18 cellular contexts compared by ENCODE assay signal in the genomic region with DNA sequence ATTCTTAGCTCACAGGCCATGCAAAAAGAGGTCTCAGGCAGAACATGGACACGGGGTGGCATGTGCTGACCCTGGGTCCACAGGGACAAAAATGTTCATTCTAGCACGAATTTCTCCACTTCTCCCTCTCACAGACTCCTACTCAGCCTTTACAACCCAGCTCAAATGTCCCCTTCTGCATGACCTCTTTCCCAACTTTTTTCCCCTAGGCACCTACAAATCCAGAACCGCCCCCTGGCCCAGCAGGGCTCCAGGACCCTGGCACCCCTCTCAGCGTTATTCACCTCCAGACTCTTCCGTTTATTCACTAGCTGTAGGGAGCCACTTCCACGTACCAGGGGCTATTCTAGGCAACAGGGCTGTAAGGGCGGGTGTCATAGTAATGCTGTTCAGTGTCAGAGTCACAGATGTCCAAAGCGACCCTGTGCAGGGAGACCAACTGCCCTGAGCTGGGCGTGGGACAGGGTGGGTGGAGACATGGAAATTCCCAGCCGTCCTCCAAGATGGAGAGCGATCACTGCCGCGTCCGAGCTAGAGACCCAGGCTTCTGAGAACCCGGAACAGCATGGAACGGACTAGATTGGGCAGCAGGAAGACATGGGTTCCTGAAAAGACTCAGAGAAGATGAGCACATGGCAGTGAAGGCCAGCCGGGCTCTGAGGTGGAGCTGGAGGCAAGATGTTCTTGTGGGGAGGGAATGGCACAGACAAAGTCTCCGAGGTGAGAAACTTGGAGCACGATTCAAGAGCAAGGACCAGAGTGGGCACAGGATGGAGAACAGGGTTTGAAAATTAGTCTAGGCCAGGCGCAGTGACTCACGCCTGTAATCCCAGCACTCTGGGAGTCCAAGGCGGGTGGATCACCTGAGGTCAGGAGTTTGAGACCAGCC.
DNase-seq lines count a peak whose midpoint lies in the region; ATAC-seq and TF ChIP-seq lines count a peak whose summit lies in the region.
"Had no signal": no experiment of that assay in that cellular context is flagged by ENCODE, and none has a peak within 500 bp of the region (broad histone marks: within the 10 kb centered on the region; RNA-seq: fewer than 3 reads in every experiment).

No MANE protein-coding gene starts in this region.

- H3K36me3 ChIP-seq in hepatocyte (replicated peaks; ENCODE audit: insufficient read depth, low read depth): no peaks in the 10 kb centered on the region
- H3K36me3 ChIP-seq in smooth muscle cell (ENCODE audit: low read depth): no peaks in the 10 kb centered on the region

- no peak overlapping the region for H2AFZ ChIP-seq in hepatocyte
- H2AFZ ChIP-seq in smooth muscle cell (ENCODE audit: low read depth): peak overlapping the region; percentile 50

- H3K27me3 ChIP-seq in hepatocyte (no peaks in the 10 kb centered on the region), smooth muscle cell (ENCODE audit: low read depth) (no peaks in the 10 kb centered on the region)

- no peaks in the 10 kb centered on the region for H3K27me3 Mint-ChIP-seq in activated CD8-positive, alpha-beta memory T cell treated with anti-CD3 and anti-CD28 coated beads, Interleukin-2, amount 10 ng/mL, durations not matched to agents 7 days and 5 days
- peaks cover 4% of the 10 kb centered on the region for H3K27me3 Mint-ChIP-seq in nephron progenitor cell (ENCODE audit: low read depth, poor library complexity)
- H3K27me3 Mint-ChIP-seq in effector memory CD8-positive, alpha-beta T cell: peaks cover 11 to 25% of the 10 kb centered on the region in 2 donors

- CTCF ChIA-PET in activated CD8-positive, alpha-beta memory T cell treated with anti-CD3 and anti-CD28 coated beads, Interleukin-2, amount 10 ng/mL, durations not matched to agents 7 days and 5 days (lab: Charles Lee): no interaction called here

- DNase-seq in activated CD8-positive, alpha-beta memory T cell treated with anti-CD3 and anti-CD28 coated beads, Interleukin-2, amount 10 ng/mL, durations not matched to agents 7 days and 5 days: peak; percentile 19
- DNase-seq in activated CD8-positive, alpha-beta memory T cell treated with anti-CD3 and anti-CD28 coated beads, Interleukin-2, amount 50 U/mL, for 4 hours: no peak
- no peak for DNase-seq in hepatocyte (ENCODE audit: low spot score)
- DNase-seq in nephron progenitor cell: no peak
- DNase-seq in smooth muscle cell (lab: John Stamatoyannopoulos, UW; ENCODE audit: unreplicated experiment): no peak
- DNase-seq in GM19238 (ENCODE audit: insufficient read length, low spot score): no peak
- no peak for DNase-seq in effector memory CD8-positive, alpha-beta T cell
- DNase-seq: 8988T; COR-L47; GF-D8; NCI-H1092 treated with DMSO at 0.1 percent for 48 hours; NCI-H2081 treated with DMSO at 0.1 percent for 48 hours; NCI-H510A; NCI-H748 treated with DMSO at 0.1 percent for 48 hours; NK-92 treated with Interleukin-12 subunit alpha and Interleukin-12 subunit beta, amount 100 ng/mL, for 24 hours had no signal

- no peak overlapping the region for H3K9ac ChIP-seq in smooth muscle cell (ENCODE audit: low read depth)

- H3K4me1 Mint-ChIP-seq in activated CD8-positive, alpha-beta memory T cell treated with anti-CD3 and anti-CD28 coated beads, Interleukin-2, amount 10 ng/mL, durations not matched to agents 7 days and 5 days: no peaks in the 10 kb centered on the region
- peaks cover 27% of the 10 kb centered on the region for H3K4me1 Mint-ChIP-seq in nephron progenitor cell
- no peaks in the 10 kb centered on the region for H3K4me1 Mint-ChIP-seq in effector memory CD8-positive, alpha-beta T cell (ENCODE audit: low read depth in 2 of 2)
- H3K4me1 Mint-ChIP-seq: H9 had no signal

- no peaks in the 10 kb centered on the region for H3K9me2 ChIP-seq in hepatocyte (replicated peaks; ENCODE audit: insufficient read depth)

- no peaks in the 10 kb centered on the region for H4K20me1 ChIP-seq in hepatocyte (ENCODE audit: insufficient read depth, poor library complexity, severe bottlenecking)
- no peaks in the 10 kb centered on the region for H4K20me1 ChIP-seq in smooth muscle cell (ENCODE audit: low read depth)

- WGBS in hepatocyte (ENCODE audit: low lambda C conversion rate, missing lambda C conversion rate): 92% methylated on average over 22 of the region's 22 CpGs
- 78% methylated on average over 22 of the region's 22 CpGs for WGBS in smooth muscle cell (ENCODE audit: low lambda C conversion rate)

- H3K27ac Mint-ChIP-seq in activated CD8-positive, alpha-beta memory T cell treated with anti-CD3 and anti-CD28 coated beads, Interleukin-2, amount 10 ng/mL, durations not matched to agents 7 days and 5 days: no peak overlapping the region
- peak overlapping the region; percentile 75 for H3K27ac Mint-ChIP-seq in nephron progenitor cell
- no peak overlapping the region for H3K27ac Mint-ChIP-seq in effector memory CD8-positive, alpha-beta T cell

- peaks cover 17% of the 10 kb centered on the region for H3K4me1 ChIP-seq in hepatocyte (ENCODE audit: insufficient read depth)
- H3K4me1 ChIP-seq in smooth muscle cell (ENCODE audit: low read depth): peaks cover 7% of the 10 kb centered on the region

- H3K9me3 ChIP-seq in hepatocyte (ENCODE audit: low read depth) (no peaks in the 10 kb centered on the region), smooth muscle cell (replicated peaks; ENCODE audit: low read depth) (no peaks in the 10 kb centered on the region)

- H3F3A ChIP-seq in smooth muscle cell (ENCODE audit: low read depth): no peaks in the 10 kb centered on the region

- no peak overlapping the region for H3K4me3 ChIP-seq in hepatocyte
- H3K4me3 ChIP-seq in smooth muscle cell: no peak overlapping the region

- H3K36me3 Mint-ChIP-seq in activated CD8-positive, alpha-beta memory T cell treated with anti-CD3 and anti-CD28 coated beads, Interleukin-2, amount 10 ng/mL, durations not matched to agents 7 days and 5 days: no peaks in the 10 kb centered on the region
- no peaks in the 10 kb centered on the region for H3K36me3 Mint-ChIP-seq in nephron progenitor cell (ENCODE audit: low read depth)
- H3K36me3 Mint-ChIP-seq in effector memory CD8-positive, alpha-beta T cell (ENCODE audit: insufficient read depth): no peaks in the 10 kb centered on the region

- H3K9me3 Mint-ChIP-seq in activated CD8-positive, alpha-beta memory T cell treated with anti-CD3 and anti-CD28 coated beads, Interleukin-2, amount 10 ng/mL, durations not matched to agents 7 days and 5 days (ENCODE audit: low read depth): no peaks in the 10 kb centered on the region
- H3K9me3 Mint-ChIP-seq in nephron progenitor cell: peaks cover 20% of the 10 kb centered on the region
- H3K9me3 Mint-ChIP-seq in effector memory CD8-positive, alpha-beta T cell: no peaks in the 10 kb centered on the region

- TF ChIP-seq CTCF in hepatocyte (IDR thresholded peaks at IDR 0.05; ENCODE audit: poor library complexity) (no peak), nephron progenitor cell (IDR thresholded peaks at IDR 0.05) (no peak), smooth muscle cell (IDR thresholded peaks at IDR 0.05; ENCODE audit: borderline replicate concordance, insufficient read depth, poor library complexity, severe bottlenecking) (no peak)

- H3K4me3 Mint-ChIP-seq in activated CD8-positive, alpha-beta memory T cell treated with anti-CD3 and anti-CD28 coated beads, Interleukin-2, amount 10 ng/mL, durations not matched to agents 7 days and 5 days: no peak overlapping the region
- peak overlapping the region; percentile 53 for H3K4me3 Mint-ChIP-seq in nephron progenitor cell
- H3K4me3 Mint-ChIP-seq in effector memory CD8-positive, alpha-beta T cell: no peak overlapping the region
- H3K4me3 Mint-ChIP-seq: H9 had no signal

- H3K4me2 ChIP-seq in hepatocyte: no peak overlapping the region
- H3K4me2 ChIP-seq in smooth muscle cell: peak overlapping the region; percentile 52

- H3K27ac ChIP-seq in hepatocyte (peak overlapping the region; percentile 34), smooth muscle cell (ENCODE audit: low read depth) (peak overlapping the region; percentile 72)

- no peak for ATAC-seq in activated CD8-positive, alpha-beta memory T cell treated with anti-CD3 and anti-CD28 coated beads, Interleukin-2, amount 10 ng/mL, durations not matched to agents 7 days and 5 days
- ATAC-seq in HG02759 (IDR thresholded peaks at IDR 0.05; ENCODE audit: unreplicated experiment): no peak
- no peak for ATAC-seq in effector memory CD8-positive, alpha-beta T cell (replicated peaks)
- ATAC-seq: Right ventricle myocardium inferior had no signal

- H3K79me2 ChIP-seq in hepatocyte (no peaks in the 10 kb centered on the region), smooth muscle cell (ENCODE audit: low read depth) (no peaks in the 10 kb centered on the region)
